In the genomic region with DNA sequence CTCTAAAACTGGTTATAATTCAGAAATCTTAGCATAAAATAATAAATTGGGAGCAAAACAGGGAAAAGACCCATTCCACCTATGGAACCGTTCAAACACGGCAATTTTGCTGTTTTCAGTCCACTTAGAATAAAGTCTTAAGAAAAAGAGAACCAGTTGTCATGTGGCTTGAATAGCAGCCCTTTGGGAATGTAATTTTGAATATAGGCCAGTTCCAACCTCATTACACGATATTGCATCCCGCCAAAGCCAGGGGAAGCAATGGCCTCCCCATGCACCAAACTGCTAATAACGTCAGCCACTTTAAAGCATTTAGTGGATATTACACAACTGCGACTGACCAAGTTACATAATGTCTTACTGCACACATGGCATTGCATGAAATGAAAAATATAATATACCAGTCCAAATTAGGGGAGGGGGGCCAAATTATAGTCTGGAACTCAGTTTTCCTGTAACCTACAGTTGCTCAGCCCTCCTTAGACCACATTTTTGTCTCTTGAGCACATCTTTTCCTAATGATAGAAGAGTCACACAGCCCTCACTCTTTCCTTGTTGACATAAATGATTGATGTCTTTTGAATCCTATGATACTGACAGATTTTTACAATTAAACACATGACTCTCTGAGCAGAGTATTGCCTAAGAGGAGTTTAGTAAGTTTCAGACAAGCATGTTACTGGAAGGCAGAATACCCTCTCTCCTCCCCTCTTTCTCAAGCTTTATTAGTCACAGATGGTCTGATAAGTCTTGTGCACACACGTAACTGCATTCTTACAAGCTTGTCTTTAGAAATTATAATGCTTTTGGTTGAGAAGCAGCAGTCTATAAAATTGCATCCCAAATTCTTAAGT, we compare ENCODE assay signal across 8 cellular contexts. TPM values are rescaled to one million over a fixed set of nuclear protein-coding genes. Genes with fewer than 3 reads are reported as not detected.
DNase-seq lines count a peak whose midpoint lies in the region; ATAC-seq and TF ChIP-seq lines count a peak whose summit lies in the region.

No MANE protein-coding gene starts in this region.

- H3K36me3 Mint-ChIP-seq in endothelial cell (ENCODE audit: low read depth, unreplicated experiment): peaks cover 8% of the 10 kb centered on the region
- H3K36me3 Mint-ChIP-seq in activated CD8-positive, alpha-beta T cell treated with anti-CD3 and anti-CD28 coated beads for 36 hours (ENCODE audit: low read depth): no peaks in the 10 kb centered on the region

- intact Hi-C loops in Panc1 (cut with micrococcal nuclease; ENCODE audit: unreplicated experiment): no loop called here
- intact Hi-C loops in activated CD8-positive, alpha-beta T cell treated with anti-CD3 and anti-CD28 coated beads for 36 hours (cut with micrococcal nuclease): no loop called here

- H3K27me3 Mint-ChIP-seq in endothelial cell (ENCODE audit: unreplicated experiment): peaks cover 10% of the 10 kb centered on the region
- H3K27me3 Mint-ChIP-seq in activated CD8-positive, alpha-beta T cell treated with anti-CD3 and anti-CD28 coated beads for 36 hours: peaks cover 53% of the 10 kb centered on the region

- peak overlapping the region; percentile 89 for H3K4me3 Mint-ChIP-seq in endothelial cell (ENCODE audit: unreplicated experiment)
- no peak overlapping the region for H3K4me3 Mint-ChIP-seq in activated CD8-positive, alpha-beta T cell treated with anti-CD3 and anti-CD28 coated beads for 36 hours

- DNase-seq in GM04503 (ENCODE audit: low read depth) (peak; percentile 99), Panc1 (ENCODE audit: low read depth, low spot score) (peak; percentile 83), endothelial cell (ENCODE audit: low spot score) (no peak), GOT3 (lab: John Stamatoyannopoulos, UW) (no peak), NCI-H748 (lab: John Stamatoyannopoulos, UW; ENCODE audit: unreplicated experiment) (no peak)
- DNase-seq in activated CD8-positive, alpha-beta T cell treated with anti-CD3 and anti-CD28 coated beads for 36 hours: no peak

- H3K4me1 ChIP-seq in Panc1 (ENCODE audit: control insufficient read depth, insufficient read depth, low read length): peaks cover 49% of the 10 kb centered on the region

- TF ChIP-seq RAD21 in neural cell (conservative IDR thresholded peaks at IDR 0.05): no peak

- BruUV-seq in Panc1 (replicated peaks; lab: Mats Ljungman, UMichigan): TSS peak; percentile 99

- no peaks in the 10 kb centered on the region for H3F3A ChIP-seq in neural cell (ENCODE audit: insufficient read depth, low read length, poor library complexity, severe bottlenecking)

- no peak for TF ChIP-seq EP300 in neural cell (conservative IDR thresholded peaks at IDR 0.05; ENCODE audit: poor library complexity, severe bottlenecking)

- in situ Hi-C loops in Panc1 (cut with HindIII; ENCODE audit: low pct_unique_long_range_greater_than_20kb, low sequenced_read_pairs): no loop called here

- H3K27me3 ChIP-seq in Panc1 (ENCODE audit: control insufficient read depth, insufficient read depth, low read length) (no peaks in the 10 kb centered on the region), neural cell (ENCODE audit: insufficient read depth, low read depth, low read length) (peaks cover 25% of the 10 kb centered on the region)

- H4K20me1 ChIP-seq in neural cell (ENCODE audit: insufficient read depth): no peaks in the 10 kb centered on the region

- no peaks in the 10 kb centered on the region for H3K79me2 ChIP-seq in neural cell (replicated peaks; ENCODE audit: insufficient read depth, low read length)

- no peak overlapping the region for H3K4me2 ChIP-seq in neural cell (ENCODE audit: low read length)

- H3K4me3 ChIP-seq in Panc1 (ENCODE audit: low read depth in 2 of 2, low read length in 2 of 2) (peak overlapping the region; percentile 69 to 76), neural cell (ENCODE audit: low read length) (peak overlapping the region; percentile 85)

- no peak overlapping the region for H3K27ac Mint-ChIP-seq in endothelial cell (ENCODE audit: unreplicated experiment)
- no peak overlapping the region for H3K27ac Mint-ChIP-seq in activated CD8-positive, alpha-beta T cell treated with anti-CD3 and anti-CD28 coated beads for 36 hours

- POLR2A ChIA-PET in Panc1 (lab: Charles Lee): interaction anchor here (0.6 to 0.7 kb wide), 2 partner anchors 11 to 22 kb away, joined by 4 to 9 read pairs; no protein-coding TSS in a partner anchor
- POLR2A ChIA-PET in activated CD8-positive, alpha-beta T cell treated with anti-CD3 and anti-CD28 coated beads for 36 hours (lab: Charles Lee): no interaction called here

- peak; percentile 19; the same call in 1 of the 2 replicates for ATAC-seq in Panc1
- ATAC-seq in HG03039 (IDR thresholded peaks at IDR 0.05; ENCODE audit: unreplicated experiment): no peak
- no peak for ATAC-seq in activated CD8-positive, alpha-beta T cell treated with anti-CD3 and anti-CD28 coated beads for 36 hours

- no peaks in the 10 kb centered on the region for H3K9me3 Mint-ChIP-seq in endothelial cell (ENCODE audit: unreplicated experiment)
- no peaks in the 10 kb centered on the region for H3K9me3 Mint-ChIP-seq in activated CD8-positive, alpha-beta T cell treated with anti-CD3 and anti-CD28 coated beads for 36 hours

- H2AFZ ChIP-seq in neural cell (ENCODE audit: low read depth, low read length): no peak overlapping the region

- TF ChIP-seq CTCF in Panc1 (IDR thresholded peaks at IDR 0.05) (no peak), endothelial cell (IDR thresholded peaks at IDR 0.05; ENCODE audit: unreplicated experiment) (no peak), neural cell (IDR thresholded peaks at IDR 0.05; ENCODE audit: poor library complexity, severe bottlenecking) (no peak)
- no peak for TF ChIP-seq CTCF in activated CD8-positive, alpha-beta T cell treated with anti-CD3 and anti-CD28 coated beads for 36 hours (IDR thresholded peaks at IDR 0.05)

- CTCF ChIA-PET in Panc1 (lab: Charles Lee): interaction anchor here (0.6 to 1.3 kb wide), 2 partner anchors 19 to 41 kb away, joined by 4 to 10 read pairs; no protein-coding TSS in a partner anchor
- CTCF ChIA-PET in activated CD8-positive, alpha-beta T cell treated with anti-CD3 and anti-CD28 coated beads for 36 hours (lab: Charles Lee): interaction anchor here (2.0 kb wide), 1 partner anchor 18 kb away, joined by 8 read pairs; no protein-coding TSS in a partner anchor

- H3K4me1 Mint-ChIP-seq in endothelial cell (ENCODE audit: unreplicated experiment): peaks cover 48% of the 10 kb centered on the region
- peaks cover 26% of the 10 kb centered on the region for H3K4me1 Mint-ChIP-seq in activated CD8-positive, alpha-beta T cell treated with anti-CD3 and anti-CD28 coated beads for 36 hours (ENCODE audit: low read depth)

- no peaks in the 10 kb centered on the region for H3K9me3 ChIP-seq in Panc1 (ENCODE audit: control insufficient read depth, insufficient read depth, low read depth, low read length)
- H3K9me3 ChIP-seq in neural cell (ENCODE audit: low read length): no peaks in the 10 kb centered on the region

- peak overlapping the region; percentile 97 for H3K27ac ChIP-seq in Panc1 (ENCODE audit: low read length)
- H3K27ac ChIP-seq in neural cell (ENCODE audit: low read length): no peak overlapping the region

- H3K36me3 ChIP-seq in Panc1 (ENCODE audit: control insufficient read depth, insufficient read depth, low read length) (no peaks in the 10 kb centered on the region), neural cell (ENCODE audit: insufficient read depth, low read length) (no peaks in the 10 kb centered on the region)

- H3K9me2 ChIP-seq in neural cell (ENCODE audit: insufficient read depth, low read length): no peaks in the 10 kb centered on the region

- H3K9ac ChIP-seq in neural cell (ENCODE audit: low read length): no peak overlapping the region

TF ChIP-seq in neural cell, 6 proteins besides CTCF, POLR2A, EP300 and RAD21:
- TF ChIP-seq TAF1 (IDR thresholded peaks at IDR 0.05; ENCODE audit: low read depth): no peak
- no peak for TF ChIP-seq MXI1 (conservative IDR thresholded peaks at IDR 0.05; ENCODE audit: poor library complexity, severe bottlenecking)
- TF ChIP-seq EZH2 (IDR thresholded peaks at IDR 0.05; ENCODE audit: borderline replicate concordance, insufficient read depth, low read length, poor library complexity, severe bottlenecking): no peak

RNA-seq across cellular contexts. Expression of a gene that starts 1.0 kb away (rescaled TPM):
- total RNA-seq in Panc1 (2021; ENCODE audit: unreplicated experiment): 20.6 TPM
- 6.7 TPM for polyA plus RNA-seq in Panc1 (2012; ENCODE audit: insufficient read length)
- 61.5 TPM for total RNA-seq in endothelial cell (ENCODE audit: unreplicated experiment)
- 0.06 TPM in 1 of 2 replicates, not detected in the other for polyA plus RNA-seq in neural cell
- polyA minus RNA-seq in neural cell: 0.24 TPM in 1 of 2 replicates, not detected in the other
- 1 to 10 TPM in 1 of 2 experiments, under 1 TPM in 1; 0.86 to 1.2 TPM for total RNA-seq in activated CD8-positive, alpha-beta T cell treated with anti-CD3 and anti-CD28 coated beads for 36 hours

RNA-seq across cellular contexts. Expression of a gene that starts 31.9 kb away (rescaled TPM):
- total RNA-seq in Panc1 (2021; ENCODE audit: unreplicated experiment) (not detected), endothelial cell (ENCODE audit: unreplicated experiment) (not detected)
- polyA plus RNA-seq in Panc1 (2012; ENCODE audit: insufficient read length): not detected
- polyA plus RNA-seq in neural cell: not detected in 2 replicates
- not detected in 2 replicates for polyA minus RNA-seq in neural cell
- not detected for total RNA-seq in activated CD8-positive, alpha-beta T cell treated with anti-CD3 and anti-CD28 coated beads for 36 hours

Comparison
In these comparisons a context has a peak if more than half of its experiments do, and no peak if none do; other contexts are left out.
1. DNase-seq: peak in GM04503 (single experiment) and Panc1 (single experiment); none in endothelial cell (single experiment), GOT3 (single experiment), activated CD8-positive, alpha-beta T cell treated with anti-CD3 and anti-CD28 coated beads for 36 hours (single experiment) and NCI-H748 (single experiment).